In genomic region chr2:224182498-224182897, GRCh38 we compare ENCODE assay signal across 7 cellular contexts.
"Had no signal": no experiment of that assay in that cellular context is flagged by ENCODE, and none has a peak within 500 bp of the region (broad histone marks: within the 10 kb centered on the region; RNA-seq: fewer than 3 reads in every experiment).

No MANE protein-coding gene starts in this region.

- H2AFZ ChIP-seq: GM23338 had no signal

- ATAC-seq: GM23338 had no signal

- DNase-seq: H9, HCEC 1CT, KBM-7 had no signal

- H3K4me2 ChIP-seq: GM23338 had no signal

- FAIRE-seq: H1, H54, HTR-8/SVneo had no signal

- H3K4me3 ChIP-seq: GM23338 had no signal
